ENCODE assay signal across 1 cellular context in the genomic region with DNA sequence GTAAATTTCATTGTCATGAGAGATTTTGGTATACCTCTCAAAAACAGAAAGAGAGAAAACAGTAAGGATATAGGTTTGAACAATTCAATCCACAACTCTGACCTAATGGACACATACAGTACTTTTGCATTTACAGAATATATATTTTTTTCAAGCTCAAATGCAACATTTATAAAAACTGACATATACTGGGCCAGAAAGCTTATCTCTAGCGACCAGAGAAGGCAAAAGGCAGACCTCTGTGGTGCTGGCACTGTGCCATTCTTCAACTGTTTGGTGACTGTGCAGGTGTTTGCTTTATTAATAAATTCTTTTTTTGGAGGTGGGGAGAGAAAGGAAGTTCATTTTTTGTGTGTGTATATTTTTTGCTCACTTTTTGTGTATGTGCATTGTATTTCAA.
TF ChIP-seq lines count a peak whose summit lies in the region.

No MANE protein-coding gene starts in this region.

TF ChIP-seq in K562, 482 proteins besides CTCF, POLR2A, EP300 and RAD21 (continued from another document and continues in another):
- TF ChIP-seq MEF2A (IDR thresholded peaks at IDR 0.05; ENCODE audit: control insufficient read depth, low read depth, low read length) (peak; percentile 41; the same call in 1 of the 2 replicates), ZNF384 (IDR thresholded peaks at IDR 0.05; ENCODE audit: low read depth, low read length) (peak; percentile 82), MTF1 (CRISPR knock-in tag; IDR thresholded peaks at IDR 0.05; ENCODE audit: borderline replicate concordance) (no peak), KHSRP (IDR thresholded peaks at IDR 0.05) (peak; percentile 51; the same call in 1 of the 2 replicates), ILF3 (IDR thresholded peaks at IDR 0.05; ENCODE audit: borderline replicate concordance) (peak; percentile 65; the same call in 1 of the 2 replicates), RCOR1 (IDR thresholded peaks at IDR 0.05; ENCODE audit: borderline replicate concordance in 1 of 2, low read depth in 2 of 2, low read length in 2 of 2) (peak in 1 of 2 experiments; percentile 42; a peak in 1 of 4 replicates), SMARCA4 (IDR thresholded peaks at IDR 0.05) (peak; percentile 91), BCOR (IDR thresholded peaks at IDR 0.05) (no peak), NFE2 (IDR thresholded peaks at IDR 0.05; ENCODE audit: low read depth) (peak; percentile 44; the same call in 1 of the 2 replicates), YY1 (IDR thresholded peaks at IDR 0.05; ENCODE audit: borderline replicate concordance in 1 of 3, control insufficient read depth in 1 of 3, extremely low read depth in 1 of 3, insufficient read depth in 3 of 3, insufficient read length in 1 of 3, insufficient replicate concordance in 2 of 3, low read depth in 1 of 3, low read length in 2 of 3) (no peak), C11orf30 (IDR thresholded peaks at IDR 0.05; ENCODE audit: low read depth) (0 out of 2 replicates have a peak, but pooled peaks have one; percentile 17), CC2D1A (IDR thresholded peaks at IDR 0.05) (no peak), KAT8 (IDR thresholded peaks at IDR 0.05; ENCODE audit: low read depth) (no peak), KDM1A (IDR thresholded peaks at IDR 0.05) (peak in 1 of 2 experiments; percentile 44; a peak in 1 of 4 replicates), SMAD1 (IDR thresholded peaks at IDR 0.05; ENCODE audit: low read depth, low read length, partially characterized antibody) (peak; percentile 95), SOX6 (IDR thresholded peaks at IDR 0.05) (peak; percentile 53; the same call in 1 of the 2 replicates), CHAMP1 (IDR thresholded peaks at IDR 0.05) (peak; percentile 63), DACH1 (IDR thresholded peaks at IDR 0.05; ENCODE audit: partially characterized antibody) (peak; percentile 78), TAL1 (IDR thresholded peaks at IDR 0.05) (peak; percentile 85), NCOA2 (IDR thresholded peaks at IDR 0.05; ENCODE audit: partially characterized antibody in 2 of 2) (peak in 1 of 2 experiments; percentile 64), MYNN (IDR thresholded peaks at IDR 0.05) (0 out of 2 replicates have a peak, but pooled peaks have one; percentile 37), MYNN (CRISPR knock-in tag; IDR thresholded peaks at IDR 0.05) (no peak), NONO (IDR thresholded peaks at IDR 0.05; ENCODE audit: low read depth in 2 of 2, low read length in 1 of 2) (0 out of 4 replicates have a peak, but pooled peaks of 1 of the 2 experiments have one; percentile 26), ZSCAN29 (IDR thresholded peaks at IDR 0.05) (no peak), NCOR1 (IDR thresholded peaks at IDR 0.05) (peak; percentile 81), ARID4B (CRISPR knock-in tag; IDR thresholded peaks at IDR 0.05) (no peak), RAD51 (IDR thresholded peaks at IDR 0.05; ENCODE audit: borderline replicate concordance, low read depth) (peak; percentile 29; the same call in 1 of the 2 replicates), CBFA2T3 (IDR thresholded peaks at IDR 0.05) (peak; percentile 92), MAZ (CRISPR knock-in tag; conservative IDR thresholded peaks at IDR 0.05 in 1 of 2, IDR thresholded peaks at IDR 0.05 in 1 of 2) (no peak; a peak in 1 of 4 replicates), MECOM (CRISPR knock-in tag; IDR thresholded peaks at IDR 0.05) (no peak), ARID3A (IDR thresholded peaks at IDR 0.05; ENCODE audit: borderline replicate concordance, low read depth, low read length) (peak; percentile 76), LEF1 (IDR thresholded peaks at IDR 0.05) (peak; percentile 74), ZMIZ1 (IDR thresholded peaks at IDR 0.05; ENCODE audit: low read depth in 2 of 2, low read length in 2 of 2) (peak in 1 of 2 experiments; percentile 80; a peak in 2 of 4 replicates), ARID1B (IDR thresholded peaks at IDR 0.05) (peak; percentile 94), NBN (IDR thresholded peaks at IDR 0.05; ENCODE audit: low read depth) (no peak), MEIS2 (IDR thresholded peaks at IDR 0.05; ENCODE audit: partially characterized antibody) (peak; percentile 89), STAT5B (CRISPR knock-in tag; IDR thresholded peaks at IDR 0.05) (no peak), HMG20B (CRISPR knock-in tag; IDR thresholded peaks at IDR 0.05) (no peak), SAP30 (IDR thresholded peaks at IDR 0.05; ENCODE audit: borderline replicate concordance, insufficient read depth, low read depth, low read length, poor library complexity, severe bottlenecking) (no peak), MYBL2 (IDR thresholded peaks at IDR 0.05; ENCODE audit: low read depth) (no peak), MYBL2 (CRISPR knock-in tag; IDR thresholded peaks at IDR 0.05; ENCODE audit: borderline replicate concordance) (no peak), SP1 (CRISPR knock-in tag; IDR thresholded peaks at IDR 0.05) (0 out of 2 replicates have a peak, but pooled peaks have one; percentile 20), SP2 (IDR thresholded peaks at IDR 0.05; ENCODE audit: extremely low read depth, low read depth, low read length, poor library complexity, severe bottlenecking) (no peak), ZNF77 (CRISPR knock-in tag; IDR thresholded peaks at IDR 0.05) (no peak), PHF8 (IDR thresholded peaks at IDR 0.05; ENCODE audit: borderline replicate concordance, low read length) (no peak), SMAD2 (IDR thresholded peaks at IDR 0.05; ENCODE audit: low read depth, low read length) (no peak)
- TF ChIP-seq, protein P1, sequence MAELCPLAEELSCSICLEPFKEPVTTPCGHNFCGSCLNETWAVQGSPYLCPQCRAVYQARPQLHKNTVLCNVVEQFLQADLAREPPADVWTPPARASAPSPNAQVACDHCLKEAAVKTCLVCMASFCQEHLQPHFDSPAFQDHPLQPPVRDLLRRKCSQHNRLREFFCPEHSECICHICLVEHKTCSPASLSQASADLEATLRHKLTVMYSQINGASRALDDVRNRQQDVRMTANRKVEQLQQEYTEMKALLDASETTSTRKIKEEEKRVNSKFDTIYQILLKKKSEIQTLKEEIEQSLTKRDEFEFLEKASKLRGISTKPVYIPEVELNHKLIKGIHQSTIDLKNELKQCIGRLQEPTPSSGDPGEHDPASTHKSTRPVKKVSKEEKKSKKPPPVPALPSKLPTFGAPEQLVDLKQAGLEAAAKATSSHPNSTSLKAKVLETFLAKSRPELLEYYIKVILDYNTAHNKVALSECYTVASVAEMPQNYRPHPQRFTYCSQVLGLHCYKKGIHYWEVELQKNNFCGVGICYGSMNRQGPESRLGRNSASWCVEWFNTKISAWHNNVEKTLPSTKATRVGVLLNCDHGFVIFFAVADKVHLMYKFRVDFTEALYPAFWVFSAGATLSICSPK (IDR thresholded peaks at IDR 0.05; ENCODE audit: borderline replicate concordance), result no peak
